In the genomic region with DNA sequence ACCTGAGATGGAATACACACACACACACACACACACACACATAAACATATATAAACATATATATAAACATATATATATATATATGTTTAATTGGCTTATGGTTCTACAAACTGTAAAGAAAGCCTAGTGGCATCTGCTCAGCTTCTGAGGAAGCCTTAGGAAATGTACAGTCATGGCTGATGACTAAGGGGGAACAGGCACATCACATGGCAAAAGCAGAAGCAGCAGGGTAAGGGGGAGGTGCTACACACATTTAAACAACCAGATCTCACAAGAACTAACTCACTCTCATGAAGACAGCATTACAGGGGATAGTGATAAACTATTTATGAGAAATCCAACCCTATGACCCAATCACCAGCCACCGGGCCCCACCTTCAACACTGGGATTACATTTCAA, we compare ENCODE assay signal across 22 cellular contexts.
A peak's percentile ranks its signal among the peaks of the same experiment; 100 is the strongest.
DNase-seq lines count a peak whose midpoint lies in the region; ATAC-seq and TF ChIP-seq lines count a peak whose summit lies in the region.
"Had no signal": no experiment of that assay in that cellular context is flagged by ENCODE, and none has a peak within 500 bp of the region (broad histone marks: within the 10 kb centered on the region; RNA-seq: fewer than 3 reads in every experiment).

No MANE protein-coding gene starts in this region.

- POLR2A ChIA-PET in PC-3 (lab: Charles Lee; ENCODE audit: unreplicated experiment), result no interaction called here

- ATAC-seq in PC-3 (peak; percentile 38; the same call in 1 of the 2 replicates), HG03135 (IDR thresholded peaks at IDR 0.05; ENCODE audit: unreplicated experiment) (no peak), GM19351 (IDR thresholded peaks at IDR 0.05; ENCODE audit: unreplicated experiment) (no peak)

- H3F3A ChIP-seq in PC-3 (ENCODE audit: low read length, unreplicated experiment), result no peaks in the 10 kb centered on the region

- in situ Hi-C loops in brain microvascular endothelial cell (cut with HindIII; ENCODE audit: low pct_ligation_motif_present, low sequenced_read_pairs), result no loop called here
- in situ Hi-C loops in G401 (cut with HindIII; ENCODE audit: low sequenced_read_pairs), result no loop called here

- H3K4me3 ChIP-seq in PC-3 (ENCODE audit: low read length) (no peak overlapping the region), brain microvascular endothelial cell (ENCODE audit: low read depth, low read length) (no peak overlapping the region)
- H3K4me3 ChIP-seq: BLaER1 treated with 17β-estradiol and CSF1 and Interleukin-3, amounts not matched to agents 10 nM and 100 nM; sigmoid colon; uterus had no signal

- H3K4me1 ChIP-seq in PC-3 (ENCODE audit: insufficient read depth, low read length), result no peaks in the 10 kb centered on the region
- H3K4me1 ChIP-seq: sigmoid colon, uterus had no signal

- H3K9me3 ChIP-seq in PC-3 (ENCODE audit: low read length), result no peaks in the 10 kb centered on the region
- H3K9me3 ChIP-seq: sigmoid colon, uterus had no signal

- CTCF ChIA-PET in PC-3 (lab: Charles Lee), result no interaction called here

- TF ChIP-seq CTCF in PC-3 (conservative IDR thresholded peaks at IDR 0.05; ENCODE audit: low read depth, low read length) (no peak), brain microvascular endothelial cell (IDR thresholded peaks at IDR 0.05; ENCODE audit: low read depth, low read length, missing control alignments) (no peak)

- H4K20me1 ChIP-seq in PC-3 (ENCODE audit: low read length), result no peaks in the 10 kb centered on the region
- H4K20me1 ChIP-seq: BLaER1 treated with 17β-estradiol and CSF1 and Interleukin-3, amounts not matched to agents 10 nM and 100 nM had no signal

- no peak overlapping the region for H3K9ac ChIP-seq in PC-3 (ENCODE audit: low read length)
- H3K9ac ChIP-seq: BLaER1 treated with 17β-estradiol and CSF1 and Interleukin-3, amounts not matched to agents 10 nM and 100 nM had no signal

- no peaks in the 10 kb centered on the region for H3K79me2 ChIP-seq in PC-3 (ENCODE audit: low read length)

- no peaks in the 10 kb centered on the region for H3K36me3 ChIP-seq in PC-3 (ENCODE audit: low read depth, low read length)
- H3K36me3 ChIP-seq in brain microvascular endothelial cell (replicated peaks), result no peaks in the 10 kb centered on the region
- H3K36me3 ChIP-seq: BLaER1 treated with 17β-estradiol and CSF1 and Interleukin-3, amounts not matched to agents 10 nM and 100 nM; sigmoid colon; uterus had no signal

- intact Hi-C loops in PC-3 (cut with micrococcal nuclease), result no loop called here

- no peak overlapping the region for H3K4me2 ChIP-seq in PC-3 (ENCODE audit: low read length)

- no TSS peak for BruUV-seq in PC-3 (replicated peaks; lab: Mats Ljungman, UMichigan)

- H2AFZ ChIP-seq in PC-3 (ENCODE audit: low read length), result no peak overlapping the region

- DNase-seq in CD1c-positive myeloid dendritic cell (ENCODE audit: extremely low spot score), result peak; percentile 4
- peak; percentile 82 for DNase-seq in HT1080 (ENCODE audit: low read depth)
- peak; percentile 7 for DNase-seq in PC-3
- DNase-seq in brain microvascular endothelial cell, result peak; percentile 38
- DNase-seq in NCI-H446 (lab: John Stamatoyannopoulos, UW), result no peak
- DNase-seq in G401 (ENCODE audit: low spot score), result no peak
- DNase-seq: activated naive CD4-positive, alpha-beta T cell treated with anti-CD3 and anti-CD28 coated beads for 36 hours; activated T-cell treated with anti-CD3 and anti-CD28 coated beads, Interleukin-2, amount 50 U/mL, for 48 hours; amygdala; foreskin melanocyte; hypothalamus; NCI-H1105 treated with DMSO at 0.1 percent for 48 hours; NCI-H2107; NCI-H510A treated with DMSO at 0.1 percent for 48 hours; NK-92 treated with Interleukin-12 subunit alpha and Interleukin-12 subunit beta, amount 100 ng/mL, for 24 hours; sigmoid colon; SW 1271; uterus had no signal

- H3K27me3 ChIP-seq in PC-3 (ENCODE audit: low read length) (no peaks in the 10 kb centered on the region), brain microvascular endothelial cell (replicated peaks) (no peaks in the 10 kb centered on the region)
- H3K27me3 ChIP-seq: BLaER1 treated with 17β-estradiol and CSF1 and Interleukin-3, amounts not matched to agents 10 nM and 100 nM; sigmoid colon; uterus had no signal

- H3K27ac ChIP-seq in PC-3 (ENCODE audit: low read length) (no peak overlapping the region), brain microvascular endothelial cell (no peak overlapping the region)
- H3K27ac ChIP-seq: RWPE1, sigmoid colon, uterus had no signal

- H3K9me2 ChIP-seq in PC-3 (replicated peaks; ENCODE audit: low read length), result no peaks in the 10 kb centered on the region

Comparison
In these comparisons a context has a peak if more than half of its experiments do, and no peak if none do; other contexts are left out.
1. DNase-seq: peak in CD1c-positive myeloid dendritic cell (single experiment), HT1080 (single experiment), PC-3 (single experiment) and brain microvascular endothelial cell (single experiment); none in NCI-H446 (0 of 2) and G401 (single experiment).